Comparison of ENCODE assay signal across 8 cellular contexts in the genomic region with DNA sequence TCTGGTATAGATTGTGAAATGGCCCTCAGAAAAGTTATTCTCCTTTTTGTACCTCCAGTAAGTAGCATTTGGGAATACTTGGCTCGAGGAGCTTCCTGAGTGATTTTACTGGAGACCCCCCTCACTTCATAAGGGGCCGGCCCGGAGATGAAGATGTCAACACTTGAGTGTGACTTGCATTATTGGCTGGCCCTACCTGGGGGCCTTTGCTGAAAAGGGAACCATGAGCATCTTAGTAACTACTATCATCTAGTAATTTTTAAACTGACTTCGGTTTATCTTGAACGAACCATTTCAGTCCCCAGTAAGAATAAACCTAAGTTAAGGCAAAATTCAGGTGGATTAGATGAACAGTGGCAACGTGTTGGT. TPM values are rescaled to one million over a fixed set of nuclear protein-coding genes. Genes with fewer than 3 reads are reported as not detected.
DNase-seq lines count a peak whose midpoint lies in the region; ATAC-seq and TF ChIP-seq lines count a peak whose summit lies in the region.

No MANE protein-coding gene starts in this region.

- no peak overlapping the region for H3K4me3 ChIP-seq in CD8-positive, alpha-beta T cell (ENCODE audit: low read depth, low read length)
- H3K4me3 ChIP-seq in Loucy (ENCODE audit: low read length, poor library complexity, severe bottlenecking): peak overlapping the region; percentile 87
- peak overlapping the region; percentile 83 to 91 for H3K4me3 ChIP-seq in duodenal mucosa (ENCODE audit: low read depth in 1 of 2, low read length in 2 of 2)

- peaks cover 15% of the 10 kb centered on the region for H3K4me1 Mint-ChIP-seq in CD8-positive, alpha-beta T cell (ENCODE audit: low read depth)
- peaks cover 11% of the 10 kb centered on the region for H3K4me1 Mint-ChIP-seq in progenitor cell of endocrine pancreas (ENCODE audit: low read depth)

- H3K4me3 Mint-ChIP-seq in CD8-positive, alpha-beta T cell: peak overlapping the region; percentile 86
- H3K4me3 Mint-ChIP-seq in progenitor cell of endocrine pancreas (ENCODE audit: low read depth): peak overlapping the region; percentile 73

- H3K27me3 ChIP-seq in CD8-positive, alpha-beta T cell (ENCODE audit: insufficient read depth, low read length): no peaks in the 10 kb centered on the region
- H3K27me3 ChIP-seq in Loucy (ENCODE audit: insufficient read depth, low read length, poor library complexity, severe bottlenecking): no peaks in the 10 kb centered on the region
- no peaks in the 10 kb centered on the region for H3K27me3 ChIP-seq in duodenal mucosa (ENCODE audit: control insufficient read depth in 1 of 2, insufficient read depth in 2 of 2, low read length in 2 of 2)

- H3K27ac Mint-ChIP-seq in CD8-positive, alpha-beta T cell: peak overlapping the region; percentile 96
- H3K27ac Mint-ChIP-seq in progenitor cell of endocrine pancreas: peak overlapping the region; percentile 97

- no peak for TF ChIP-seq CTCF in CD8-positive, alpha-beta T cell (IDR thresholded peaks at IDR 0.05)
- TF ChIP-seq CTCF in Loucy (conservative IDR thresholded peaks at IDR 0.05; ENCODE audit: low read length) (no peak), progenitor cell of endocrine pancreas (IDR thresholded peaks at IDR 0.05; ENCODE audit: unreplicated experiment) (no peak)

- peak overlapping the region; percentile 92 for H3K4me2 ChIP-seq in Loucy (ENCODE audit: low read depth, low read length, poor library complexity, severe bottlenecking)

- no peaks in the 10 kb centered on the region for H3K9me3 ChIP-seq in CD8-positive, alpha-beta T cell (ENCODE audit: low read length)
- no peaks in the 10 kb centered on the region for H3K9me3 ChIP-seq in Loucy (ENCODE audit: insufficient read depth, low read depth, low read length)
- H3K9me3 ChIP-seq in duodenal mucosa (ENCODE audit: control insufficient read depth in 1 of 2, low read length in 2 of 2): no peaks in the 10 kb centered on the region

- H4K20me1 ChIP-seq in Loucy (ENCODE audit: insufficient read depth, low read length, poor library complexity, severe bottlenecking): peaks cover 10% of the 10 kb centered on the region

- peaks cover 2% of the 10 kb centered on the region for H3K36me3 Mint-ChIP-seq in CD8-positive, alpha-beta T cell
- H3K36me3 Mint-ChIP-seq in progenitor cell of endocrine pancreas (ENCODE audit: insufficient read depth): peaks cover 7% of the 10 kb centered on the region

- no peaks in the 10 kb centered on the region for H3K9me2 ChIP-seq in Loucy (replicated peaks; ENCODE audit: low read depth, low read length)

- peaks cover 58% of the 10 kb centered on the region for H3K79me2 ChIP-seq in Loucy (ENCODE audit: insufficient read depth, low read length)

- peak overlapping the region; percentile 84 for H3K27ac ChIP-seq in CD8-positive, alpha-beta T cell (ENCODE audit: low read depth, low read length)
- no peak overlapping the region for H3K27ac ChIP-seq in duodenal mucosa (ENCODE audit: low read depth, low read length)

- H3F3A ChIP-seq in Loucy (ENCODE audit: low read depth): no peaks in the 10 kb centered on the region

- peak overlapping the region; percentile 95 for H2AFZ ChIP-seq in Loucy (ENCODE audit: low read length)

- H3K9ac ChIP-seq in Loucy (ENCODE audit: low read depth, low read length, poor library complexity, severe bottlenecking) (peak overlapping the region; percentile 90), duodenal mucosa (ENCODE audit: low read depth in 1 of 2, low read length in 2 of 2) (peak overlapping the region; percentile 60 to 80)

- POLR2A ChIA-PET in CD8-positive, alpha-beta T cell (lab: Charles Lee): interaction anchor here (0.6 to 2.9 kb wide), 3 partner anchors 13 to 306 kb away, joined by 4 to 32 read pairs (median 9); a partner anchor contains a TSS

- no peak for ATAC-seq in CD8-positive, alpha-beta T cell
- ATAC-seq in GM21737 (IDR thresholded peaks at IDR 0.05; ENCODE audit: unreplicated experiment): no peak
- no peak for ATAC-seq in GM21529 (IDR thresholded peaks at IDR 0.05; ENCODE audit: unreplicated experiment)

- no peaks in the 10 kb centered on the region for H3K36me3 ChIP-seq in CD8-positive, alpha-beta T cell (ENCODE audit: insufficient read depth, low read length)
- no peaks in the 10 kb centered on the region for H3K36me3 ChIP-seq in Loucy (ENCODE audit: insufficient read depth, low read length)
- no peaks in the 10 kb centered on the region for H3K36me3 ChIP-seq in duodenal mucosa (ENCODE audit: control insufficient read depth in 1 of 2, insufficient read depth in 2 of 2, low read length in 2 of 2)

- CTCF ChIA-PET in CD8-positive, alpha-beta T cell (lab: Charles Lee): interaction anchor here (0.7 to 0.9 kb wide), 2 partner anchors 15 to 193 kb away, joined by 3 to 5 read pairs; a partner anchor contains a TSS

- no peak for DNase-seq in CD8-positive, alpha-beta T cell
- DNase-seq in progenitor cell of endocrine pancreas (ENCODE audit: low spot score, unreplicated experiment) (no peak), NCI-H774 (lab: John Stamatoyannopoulos, UW) (no peak), NCI-H1105 (lab: John Stamatoyannopoulos, UW) (no peak)

- intact Hi-C loops in CD8-positive, alpha-beta T cell (cut with DNase I, micrococcal nuclease): loop anchor here (1.0 to 5.0 kb wide), 6 partner anchors 16 to 732 kb away; a partner anchor contains a TSS

- peaks cover 14% of the 10 kb centered on the region for H3K4me1 ChIP-seq in CD8-positive, alpha-beta T cell (ENCODE audit: insufficient read depth, low read length)
- peaks cover 40% of the 10 kb centered on the region for H3K4me1 ChIP-seq in Loucy (ENCODE audit: insufficient read depth, low read length, poor library complexity, severe bottlenecking)
- H3K4me1 ChIP-seq in duodenal mucosa (ENCODE audit: control insufficient read depth in 1 of 2, insufficient read depth in 2 of 2, low read length in 2 of 2): peaks cover 11 to 16% of the 10 kb centered on the region in 2 donors

- H3K9me3 Mint-ChIP-seq in CD8-positive, alpha-beta T cell: no peaks in the 10 kb centered on the region
- no peaks in the 10 kb centered on the region for H3K9me3 Mint-ChIP-seq in progenitor cell of endocrine pancreas (ENCODE audit: low read depth)

- no peaks in the 10 kb centered on the region for H3K27me3 Mint-ChIP-seq in CD8-positive, alpha-beta T cell (ENCODE audit: low read depth)
- H3K27me3 Mint-ChIP-seq in progenitor cell of endocrine pancreas: no peaks in the 10 kb centered on the region

RNA-seq across cellular contexts. Expression of a gene that starts 1.3 kb away (rescaled TPM):
- total RNA-seq in CD8-positive, alpha-beta T cell: 1 to 10 TPM; 2.0 to 2.6 TPM
- total RNA-seq in progenitor cell of endocrine pancreas: 24.1 and 24.6 TPM in 2 replicates

RNA-seq across cellular contexts. Expression of a gene that starts 15.8 kb away (rescaled TPM):
- 10 to 100 TPM; 29.5 to 31.0 TPM for total RNA-seq in CD8-positive, alpha-beta T cell
- total RNA-seq in progenitor cell of endocrine pancreas: 55.7 and 61.9 TPM in 2 replicates
